Comparison of ENCODE assay signal across 11 cellular contexts in genomic region chr9:121440265-121440664, GRCh38. TPM values are rescaled to one million over a fixed set of nuclear protein-coding genes. Genes with fewer than 3 reads are reported as not detected.
DNase-seq lines count a peak whose midpoint lies in the region; ATAC-seq and TF ChIP-seq lines count a peak whose summit lies in the region.
"Had no signal": no experiment of that assay in that cellular context is flagged by ENCODE, and none has a peak within 500 bp of the region (broad histone marks: within the 10 kb centered on the region; RNA-seq: fewer than 3 reads in every experiment).

No MANE protein-coding gene starts in this region.

- no peak overlapping the region for H3K23ac ChIP-seq in mesenchymal stem cell (ENCODE audit: low read length in 2 of 2)

- H3K4ac ChIP-seq in mesenchymal stem cell (ENCODE audit: low read depth in 1 of 2, low read length in 2 of 2): no peak overlapping the region

- peaks cover 37 to 41% of the 10 kb centered on the region in 2 experiments for H3K27me3 ChIP-seq in mesenchymal stem cell (ENCODE audit: control insufficient read depth in 1 of 2, insufficient read depth in 1 of 2, low read length in 2 of 2)
- H3K27me3 ChIP-seq: suprapubic skin had no signal

- H3K4me2 ChIP-seq in mesenchymal stem cell (ENCODE audit: low read length, poor library complexity, severe bottlenecking): no peak overlapping the region

- ATAC-seq in GM18502 (IDR thresholded peaks at IDR 0.05; ENCODE audit: poor library complexity, unreplicated experiment): no peak

- H2BK15ac ChIP-seq in mesenchymal stem cell (ENCODE audit: low read depth, poor library complexity, severe bottlenecking): no peak overlapping the region

- no peak overlapping the region for H2BK120ac ChIP-seq in mesenchymal stem cell (ENCODE audit: low read depth, low read length)

- H3K27ac ChIP-seq in C4-2B (no peak overlapping the region), mesenchymal stem cell (ENCODE audit: low read length, poor library complexity, severe bottlenecking) (no peak overlapping the region)
- H3K27ac ChIP-seq: skin epidermis, suprapubic skin had no signal

- DNase-seq in NCI-H2227 treated with DMSO at 0.1 percent for 48 hours (lab: John Stamatoyannopoulos, UW) (peak; percentile 2), cardiac fibroblast (ENCODE audit: low read depth in 2 of 2) (peak; percentile 45 to 62), mesenchymal stem cell (no peak), DMS53 treated with DMSO at 0.1 percent for 48 hours (lab: John Stamatoyannopoulos, UW; ENCODE audit: unreplicated experiment) (no peak), cortex of kidney (lab: John Stamatoyannopoulos, UW) (no peak), SK-N-DZ (ENCODE audit: low spot score) (no peak)
- DNase-seq: activated naive CD8-positive, alpha-beta T cell treated with anti-CD3 and anti-CD28 coated beads, Interleukin-2, amount 10 ng/mL, durations not matched to agents 7 days and 5 days had no signal

- H3K14ac ChIP-seq in mesenchymal stem cell (ENCODE audit: low read length in 2 of 2): no peak overlapping the region

- no peaks in the 10 kb centered on the region for H3K79me1 ChIP-seq in mesenchymal stem cell (replicated peaks; ENCODE audit: low read length, poor library complexity, severe bottlenecking)

- no peaks in the 10 kb centered on the region for H3K36me3 ChIP-seq in mesenchymal stem cell (ENCODE audit: control insufficient read depth in 1 of 2, insufficient read depth in 2 of 2, low read depth in 1 of 2, low read length in 2 of 2)
- H3K36me3 ChIP-seq: suprapubic skin had no signal

- no peaks in the 10 kb centered on the region for H3K4me1 ChIP-seq in mesenchymal stem cell (ENCODE audit: control insufficient read depth, insufficient read depth, low read depth, low read length)
- H3K4me1 ChIP-seq: suprapubic skin had no signal

- no peak overlapping the region for H4K8ac ChIP-seq in mesenchymal stem cell (ENCODE audit: low read length)

- H3K9me3 ChIP-seq in mesenchymal stem cell (ENCODE audit: control insufficient read depth, low read length): no peaks in the 10 kb centered on the region
- H3K9me3 ChIP-seq: suprapubic skin had no signal

- no peak overlapping the region for H3K4me3 ChIP-seq in cardiac fibroblast (replicated peaks in 1 of 2; ENCODE audit: low read depth in 2 of 2, low read length in 2 of 2)
- H3K4me3 ChIP-seq in mesenchymal stem cell (ENCODE audit: insufficient read depth in 1 of 2, low read depth in 1 of 2, low read length in 2 of 2): peak overlapping the region in 1 of 2 experiments; percentile 40
- H3K4me3 ChIP-seq: skin epidermis, suprapubic skin had no signal

- H2AK5ac ChIP-seq in mesenchymal stem cell (ENCODE audit: low read length, severe bottlenecking): no peak overlapping the region

- WGBS in mesenchymal stem cell: 69% methylated on average over 7 of the region's 7 CpGs

- H2AFZ ChIP-seq in mesenchymal stem cell (ENCODE audit: low read depth, low read length): no peak overlapping the region

- H2BK12ac ChIP-seq in mesenchymal stem cell (ENCODE audit: low read length in 2 of 2): no peak overlapping the region

- H3K9ac ChIP-seq in mesenchymal stem cell (ENCODE audit: low read length): peak overlapping the region; percentile 68

- TF ChIP-seq CTCF in C4-2B (conservative IDR thresholded peaks at IDR 0.05) (peak; percentile 57), cardiac fibroblast (IDR thresholded peaks at IDR 0.05; ENCODE audit: low read depth, low read length) (peak; percentile 37)

- no peak overlapping the region for H3K18ac ChIP-seq in mesenchymal stem cell (ENCODE audit: low read depth in 1 of 2, low read length in 2 of 2)

- H2BK5ac ChIP-seq in mesenchymal stem cell (ENCODE audit: low read depth, low read length, poor library complexity, severe bottlenecking): no peak overlapping the region

- no peak overlapping the region for H4K91ac ChIP-seq in mesenchymal stem cell (ENCODE audit: low read length)

RNA-seq across cellular contexts. Expression of gene GGTA1, which starts 59.4 kb away (rescaled TPM):
- polyA plus RNA-seq in mesenchymal stem cell (2013, experiment 1 of 2): not detected
- not detected for polyA plus RNA-seq in mesenchymal stem cell (2013, experiment 2 of 2)
- polyA plus RNA-seq in SK-N-DZ (2014; cell fraction: cytosol; rRNA removed): not detected in 2 replicates
- not detected in 2 replicates for polyA plus RNA-seq in SK-N-DZ (2014; cell fraction: nucleus; rRNA removed)

Comparison
In these comparisons a context has a peak if more than half of its experiments do, and no peak if none do; other contexts are left out.
1. DNase-seq: peak in NCI-H2227 treated with DMSO at 0.1 percent for 48 hours (single experiment) and cardiac fibroblast (2 of 2); none in mesenchymal stem cell (single experiment), DMS53 treated with DMSO at 0.1 percent for 48 hours (single experiment), cortex of kidney (single experiment) and SK-N-DZ (single experiment).